In the genomic region with DNA sequence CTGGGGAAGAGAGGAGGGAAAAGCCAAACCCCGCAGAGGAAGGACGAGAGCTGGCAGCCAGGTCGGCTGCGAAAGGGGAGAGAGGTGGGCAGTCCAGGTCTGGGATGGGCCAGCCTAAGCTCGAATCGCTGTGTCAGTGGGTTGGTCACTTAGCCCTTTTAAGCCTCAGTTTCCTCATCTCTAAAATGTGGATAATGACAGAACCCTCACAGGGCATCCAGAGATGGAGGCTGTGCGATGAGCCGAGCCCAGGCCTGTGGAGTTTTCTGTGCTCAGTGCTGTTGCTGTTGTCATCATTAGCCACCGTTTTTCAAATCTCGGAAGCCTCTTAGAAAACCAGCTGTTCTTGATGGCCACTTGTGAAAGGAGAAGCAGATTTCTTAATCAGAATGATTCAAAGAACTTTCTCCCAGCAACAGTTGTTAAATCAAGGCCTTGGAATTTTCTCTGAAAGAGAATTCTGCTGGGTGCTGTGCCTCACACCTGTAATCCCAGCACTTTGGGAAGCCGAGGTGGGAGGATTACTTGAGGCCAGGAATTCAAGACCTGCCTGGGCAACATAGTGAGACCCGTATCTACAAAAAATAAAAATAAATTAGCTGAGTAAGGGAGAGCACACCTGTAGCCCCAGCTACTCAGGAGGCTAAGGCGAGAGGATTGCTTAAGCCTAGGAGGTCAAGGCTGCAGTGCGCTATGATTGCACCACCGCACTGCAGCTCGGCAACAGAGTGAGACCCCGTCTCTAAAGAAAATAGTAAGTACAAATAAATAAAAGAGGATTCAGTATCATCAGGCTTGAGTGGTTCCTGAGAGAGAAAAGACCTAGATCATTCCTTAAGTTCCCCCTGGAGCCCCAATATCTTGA, we compare ENCODE assay signal across 11 cellular contexts. TPM values are rescaled to one million over a fixed set of nuclear protein-coding genes. Genes with fewer than 3 reads are reported as not detected.
A peak's percentile ranks its signal among the peaks of the same experiment; 100 is the strongest.
DNase-seq lines count a peak whose midpoint lies in the region; ATAC-seq, FAIRE-seq and TF ChIP-seq lines count a peak whose summit lies in the region.
"Had no signal": no experiment of that assay in that cellular context is flagged by ENCODE, and none has a peak within 500 bp of the region (broad histone marks: within the 10 kb centered on the region; RNA-seq: fewer than 3 reads in every experiment).

No MANE protein-coding gene starts in this region.

- H3K27ac Mint-ChIP-seq in naive thymus-derived CD4-positive, alpha-beta T cell, result peak overlapping the region in 8 of 9 donors; percentile 73 to 99 (median 90)

- H3K4me1 ChIP-seq in HepG2 (ENCODE audit: insufficient read depth, low read length), result no peaks in the 10 kb centered on the region
- peaks cover 0 to 3% (median 0%) of the 10 kb centered on the region in 4 donors for H3K4me1 ChIP-seq in right lobe of liver
- peaks cover 0 to 12% of the 10 kb centered on the region in 2 donors for H3K4me1 ChIP-seq in naive thymus-derived CD4-positive, alpha-beta T cell (ENCODE audit: control insufficient read depth in 2 of 2, insufficient read depth in 2 of 2, low read length in 2 of 2)

- TF ChIP-seq POLR2A in HepG2 (IDR thresholded peaks at IDR 0.05; ENCODE audit: insufficient read depth in 1 of 2, low read depth in 2 of 2, low read length in 2 of 2) (no peak), right lobe of liver (IDR thresholded peaks at IDR 0.05) (no peak)

- H3K27me3 Mint-ChIP-seq in naive thymus-derived CD4-positive, alpha-beta T cell, result peaks cover 4 to 29% (median 8%) of the 10 kb centered on the region in 5 donors

- H3K9me3 ChIP-seq in HepG2 (ENCODE audit: low read length) (no peaks in the 10 kb centered on the region), right lobe of liver (no peaks in the 10 kb centered on the region)
- no peaks in the 10 kb centered on the region for H3K9me3 ChIP-seq in naive thymus-derived CD4-positive, alpha-beta T cell (ENCODE audit: control insufficient read depth in 2 of 3, low read length in 3 of 3)

- H3K4me3 Mint-ChIP-seq in naive thymus-derived CD4-positive, alpha-beta T cell, result peak overlapping the region; percentile 84 to 97 (median 90)

- H2AFZ ChIP-seq in HepG2 (ENCODE audit: low read length), result no peak overlapping the region

- H3K9ac ChIP-seq in HepG2 (ENCODE audit: insufficient read depth, low read depth, low read length), result no peak overlapping the region

- H3K79me2 ChIP-seq in HepG2 (ENCODE audit: insufficient read depth, low read length), result no peaks in the 10 kb centered on the region

- no peaks in the 10 kb centered on the region for H3K36me3 Mint-ChIP-seq in naive thymus-derived CD4-positive, alpha-beta T cell

- no peaks in the 10 kb centered on the region for H4K20me1 ChIP-seq in HepG2 (ENCODE audit: insufficient read depth, low read length)

- H3K4me3 ChIP-seq in HepG2 (replicated peaks in 1 of 3; ENCODE audit: insufficient read depth in 1 of 3, low read depth in 2 of 3, low read length in 3 of 3) (no peak overlapping the region), right lobe of liver (no peak overlapping the region), coronary artery (peak overlapping the region; percentile 67)
- peak overlapping the region; percentile 65 for H3K4me3 ChIP-seq in naive thymus-derived CD4-positive, alpha-beta T cell (ENCODE audit: low read length)

- TF ChIP-seq EP300 in HepG2 (IDR thresholded peaks at IDR 0.05; ENCODE audit: low read depth in 2 of 2, low read length in 2 of 2), result no peak
- no peak for TF ChIP-seq EP300 in HepG2 (CRISPR knock-in tag; IDR thresholded peaks at IDR 0.05; ENCODE audit: borderline replicate concordance)

- ATAC-seq in HepG2 (peak; percentile 22; the same call in 1 of the 3 replicates), right lobe of liver (no peak), HG03457 (IDR thresholded peaks at IDR 0.05; ENCODE audit: unreplicated experiment) (no peak), GM18858 (IDR thresholded peaks at IDR 0.05; ENCODE audit: unreplicated experiment) (no peak)
- ATAC-seq in naive thymus-derived CD4-positive, alpha-beta T cell, result no peak

- WGBS in HepG2 (ENCODE audit: low lambda C conversion rate), result 47% methylated on average over 17 of the region's 17 CpGs
- WGBS in right lobe of liver (ENCODE audit: insufficient coverage, low coverage, low lambda C conversion rate, missing lambda C conversion rate), result 56% methylated on average over 10 of the region's 17 CpGs

- H3K27me3 ChIP-seq in HepG2 (ENCODE audit: control insufficient read depth in 1 of 2, insufficient read depth in 2 of 2, low read length in 2 of 2) (peaks cover 13 to 50% of the 10 kb centered on the region in 2 experiments; a peak in 3 of 5 replicates), right lobe of liver (peaks cover 0 to 8% of the 10 kb centered on the region in 2 donors)
- H3K27me3 ChIP-seq in naive thymus-derived CD4-positive, alpha-beta T cell (ENCODE audit: control insufficient read depth in 2 of 2, insufficient read depth in 2 of 2, low read length in 2 of 2), result no peaks in the 10 kb centered on the region

- no peak overlapping the region for H3K27ac ChIP-seq in HepG2 (ENCODE audit: extremely low read length, insufficient read depth, low read length)
- H3K27ac ChIP-seq in right lobe of liver, result no peak overlapping the region
- H3K27ac ChIP-seq in coronary artery, result no peak overlapping the region
- no peak overlapping the region for H3K27ac ChIP-seq in naive thymus-derived CD4-positive, alpha-beta T cell (ENCODE audit: low read depth, low read length)

- no peak for DNase-seq in HepG2 (ENCODE audit: low spot score)
- DNase-seq in right lobe of liver, result no peak
- DNase-seq in coronary artery (ENCODE audit: low spot score), result no peak
- DNase-seq in naive thymus-derived CD4-positive, alpha-beta T cell, result no peak
- no peak for DNase-seq in COLO829 (ENCODE audit: low spot score)
- no peak for DNase-seq in LoVo (ENCODE audit: low spot score)
- DNase-seq: DMS153, Kasumi-1 had no signal

- peaks cover 0 to 2% (median 0%) of the 10 kb centered on the region in 11 donors for H3K9me3 Mint-ChIP-seq in naive thymus-derived CD4-positive, alpha-beta T cell

- H3K4me1 Mint-ChIP-seq in naive thymus-derived CD4-positive, alpha-beta T cell, result peaks cover 5 to 7% (median 6%) of the 10 kb centered on the region in 7 donors

- POLR2A ChIA-PET in HepG2 (lab: Yijun Ruan, JAX), result no interaction called here
- POLR2A ChIA-PET in naive thymus-derived CD4-positive, alpha-beta T cell (lab: Charles Lee), result interaction anchor here (1.5 kb wide), 1 partner anchor 46 kb away, joined by 9 read pairs; the partner anchor contains the start of gene ENTPD6

- no peak for TF ChIP-seq CTCF in HepG2 (CRISPR knock-in tag; IDR thresholded peaks at IDR 0.05)
- no peak for TF ChIP-seq CTCF in right lobe of liver (IDR thresholded peaks at IDR 0.05)
- no peak for TF ChIP-seq CTCF in coronary artery (IDR thresholded peaks at IDR 0.05)

- no peaks in the 10 kb centered on the region for H3K36me3 ChIP-seq in HepG2 (replicated peaks in 1 of 2; ENCODE audit: control insufficient read depth in 1 of 2, insufficient read depth in 2 of 2, low read length in 2 of 2)
- H3K36me3 ChIP-seq in right lobe of liver, result no peaks in the 10 kb centered on the region
- H3K36me3 ChIP-seq in naive thymus-derived CD4-positive, alpha-beta T cell (ENCODE audit: control insufficient read depth in 2 of 3, insufficient read depth in 3 of 3, low read length in 3 of 3), result no peaks in the 10 kb centered on the region

- H3K4me2 ChIP-seq in HepG2 (ENCODE audit: low read depth, low read length), result no peak overlapping the region

- intact Hi-C loops in HepG2 (cut with micrococcal nuclease; ENCODE audit: unreplicated experiment), result no loop called here
- intact Hi-C loops in right lobe of liver (cut with DNase I), result no loop called here
- intact Hi-C loops in naive thymus-derived CD4-positive, alpha-beta T cell (cut with micrococcal nuclease), result loop anchor here in 1 of 2 donors (2.0 kb wide), 2 partner anchors 46 to 58 kb away; partner anchors contain the start of gene ENTPD6

- in situ Hi-C loops in HepG2 (cut with HindIII; ENCODE audit: extremely low pct_ligation_motif_present, low pct_unique_long_range_greater_than_20kb), result no loop called here

- FAIRE-seq in HepG2 (lab: Jason Lieb, UNC), result no peak
- FAIRE-seq: colon had no signal

- no TSS peak for BruUV-seq in HepG2 (replicated peaks; lab: Mats Ljungman, UMichigan)

- CTCF ChIA-PET in HepG2 (lab: Yijun Ruan, JAX; ENCODE audit: low intra/inter-chr PET ratio, low total read pairs), result no interaction called here
- CTCF ChIA-PET in naive thymus-derived CD4-positive, alpha-beta T cell (lab: Charles Lee), result interaction anchor here (1.2 kb wide), 1 partner anchor 58 kb away, joined by 4 read pairs; no protein-coding TSS in a partner anchor

- no peak for TF ChIP-seq RAD21 in HepG2 (CRISPR knock-in tag; IDR thresholded peaks at IDR 0.05)

RNA-seq across cellular contexts. Expression of gene ENTPD6, which starts 46.3 kb away (rescaled TPM):
- total RNA-seq in HepG2 (2016; rRNA removed; fragmentation: Illumina TruSeq; extraction: Trizol), result 98.4 and 164 TPM in 2 replicates
- 67.6 and 72.5 TPM in 2 replicates for total RNA-seq in HepG2 (2016; cell fraction: cytosol; rRNA removed; fragmentation: Illumina TruSeq; extraction: Trizol; ENCODE audit: low read depth)
- 90.5 and 177 TPM in 2 replicates for total RNA-seq in HepG2 (2016; cell fraction: insoluble cytoplasmic fraction; rRNA removed; fragmentation: Illumina TruSeq; extraction: Trizol)
- total RNA-seq in HepG2 (2016; cell fraction: membrane; rRNA removed; fragmentation: Illumina TruSeq; extraction: Trizol), result 139 and 152 TPM in 2 replicates
- 149 and 161 TPM in 2 replicates for total RNA-seq in HepG2 (2016; cell fraction: nucleus; rRNA removed; fragmentation: Illumina TruSeq; extraction: Trizol)
- polyA plus RNA-seq in HepG2 (2011; rRNA removed), result 172 and 221 TPM in 2 replicates
- 185 and 213 TPM in 2 replicates for polyA plus RNA-seq in HepG2 (2011; cell fraction: cytosol; rRNA removed)
- polyA plus RNA-seq in HepG2 (2011; cell fraction: nucleus; rRNA removed), result 538 and 633 TPM in 2 replicates
- polyA plus RNA-seq in HepG2 (2012), result 90.9 and 112 TPM in 2 replicates
- 59.4 and 67.7 TPM in 2 replicates for polyA plus RNA-seq in HepG2 (2016; cell fraction: cytosol; fragmentation: Illumina TruSeq; extraction: Trizol; ENCODE audit: low read depth)
- polyA plus RNA-seq in HepG2 (2016; cell fraction: insoluble cytoplasmic fraction; fragmentation: Illumina TruSeq; extraction: Trizol; ENCODE audit: low read depth), result 85.6 and 91.9 TPM in 2 replicates
- polyA plus RNA-seq in HepG2 (2016; cell fraction: membrane; fragmentation: Illumina TruSeq; extraction: Trizol; ENCODE audit: low read depth), result 104 and 119 TPM in 2 replicates
- 320 and 321 TPM in 2 replicates for polyA plus RNA-seq in HepG2 (2016; cell fraction: nucleus; fragmentation: Illumina TruSeq; extraction: Trizol; ENCODE audit: insufficient read depth, low read depth)
- 25.3 and 228 TPM in 2 replicates for polyA minus RNA-seq in HepG2 (2011; rRNA and poly(A)+ RNA removed; ENCODE audit: low replicate concordance)
- polyA minus RNA-seq in HepG2 (2011; cell fraction: cytosol; rRNA and poly(A)+ RNA removed), result 56.6 and 60.3 TPM in 2 replicates
- polyA minus RNA-seq in HepG2 (2011; cell fraction: nucleus; rRNA and poly(A)+ RNA removed), result 98.2 and 106 TPM in 2 replicates
- total RNA-seq in right lobe of liver, result 10 to 100 TPM; 28.8 to 48.4 (median 34.6) TPM
- 100 to 1,000 TPM in 2 of 5 experiments, 10 to 100 TPM in 3; 41.1 to 108 (median 74.4) TPM for total RNA-seq in naive thymus-derived CD4-positive, alpha-beta T cell
- polyA plus RNA-seq in naive thymus-derived CD4-positive, alpha-beta T cell, result 10 to 100 TPM; 43.7 to 56.9 TPM

Comparison
In these comparisons a context has a peak if more than half of its experiments do, and no peak if none do; other contexts are left out.
1. H3K4me3 ChIP-seq: peak in coronary artery (single experiment) and naive thymus-derived CD4-positive, alpha-beta T cell (single experiment); none in HepG2 (0 of 3) and right lobe of liver (0 of 3).